ENCODE assay signal across 20 cellular contexts in genomic region chr4:158176776-158177175, GRCh38. TPM values are rescaled to one million over a fixed set of nuclear protein-coding genes. Genes with fewer than 3 reads are reported as not detected.
"Had no signal": no experiment of that assay in that cellular context is flagged by ENCODE, and none has a peak within 500 bp of the region (broad histone marks: within the 10 kb centered on the region; RNA-seq: fewer than 3 reads in every experiment).

No MANE protein-coding gene starts in this region.

- H3K4me3 Mint-ChIP-seq: activated T-cell treated with anti-CD3 and anti-CD28 coated beads, Interleukin-2, amount 50 U/mL, for 72 hours; dendritic cell treated with granulocyte-macrophage colony-stimulating factor and Interleukin-4, amounts not matched to agents 40 ng/mL and 50 ng/mL, for 4 days; naive thymus-derived CD8-positive, alpha-beta T cell; T-helper 17 cell; WTC11 had no signal

- H3K27ac Mint-ChIP-seq: activated naive CD4-positive, alpha-beta T cell treated with anti-CD3 and anti-CD28 coated beads, Interleukin-2, amount 50 U/mL, for 72 hours; activated T-cell treated with anti-CD3 and anti-CD28 coated beads, Interleukin-2, amount 50 U/mL, for 72 hours; dendritic cell treated with granulocyte-macrophage colony-stimulating factor and Interleukin-4, amounts not matched to agents 40 ng/mL and 50 ng/mL, for 4 days; naive thymus-derived CD8-positive, alpha-beta T cell; T-helper 17 cell; WTC11 had no signal

- ATAC-seq: activated naive CD4-positive, alpha-beta T cell treated with anti-CD3 and anti-CD28 coated beads, Interleukin-2, amount 50 U/mL, for 72 hours; activated T-cell treated with anti-CD3 and anti-CD28 coated beads, Interleukin-2, amount 50 U/mL, for 72 hours; gastrocnemius medialis; heart right ventricle; naive thymus-derived CD8-positive, alpha-beta T cell; T-helper 17 cell; WTC11 had no signal

- H3K9me3 ChIP-seq: gastrocnemius medialis, heart right ventricle, uterus had no signal

- H3K27me3 ChIP-seq: gastrocnemius medialis, heart right ventricle, uterus had no signal

- H3K36me3 ChIP-seq: gastrocnemius medialis, uterus had no signal

- H3K9me3 Mint-ChIP-seq: activated naive CD4-positive, alpha-beta T cell treated with anti-CD3 and anti-CD28 coated beads, Interleukin-2, amount 50 U/mL, for 72 hours; activated T-cell treated with anti-CD3 and anti-CD28 coated beads, Interleukin-2, amount 50 U/mL, for 72 hours; dendritic cell treated with granulocyte-macrophage colony-stimulating factor and Interleukin-4, amounts not matched to agents 40 ng/mL and 50 ng/mL, for 4 days; naive thymus-derived CD8-positive, alpha-beta T cell; WTC11 had no signal

- H3K27me3 Mint-ChIP-seq: dendritic cell treated with granulocyte-macrophage colony-stimulating factor and Interleukin-4, amounts not matched to agents 40 ng/mL and 50 ng/mL, for 4 days had no signal

- DNase-seq: activated CD4-positive, alpha-beta T cell treated with anti-CD3 and anti-CD28 coated beads for 4 hours; activated CD8-positive, alpha-beta memory T cell treated with anti-CD3 and anti-CD28 coated beads, Interleukin-2, amount 50 U/mL, for 48 hours; activated gamma-delta T cell; activated T-cell treated with anti-CD3 and anti-CD28 coated beads, Interleukin-2, amount 50 U/mL, for 72 hours; amygdala; effector memory CD4-positive, alpha-beta T cell; gastrocnemius medialis; heart right ventricle; mesenchymal stem cell; naive thymus-derived CD8-positive, alpha-beta T cell; retina; stimulated activated CD4-positive, alpha-beta T cell treated with anti-CD3 and anti-CD28 coated beads, Interleukin-15, amount 100 ng/mL, for 24 hours; stimulated activated CD4-positive, alpha-beta T cell treated with anti-CD3 and anti-CD28 coated beads, Interleukin-4, amount 100 ng/mL, for 4 hours; stimulated activated CD8-positive, alpha-beta memory T cell treated with anti-CD3 and anti-CD28 coated beads, Interleukin-4, amount 100 ng/mL, for 48 hours; stimulated activated naive CD4-positive, alpha-beta T cell treated with Interleukin-2 at 50 U/mL for 16 hours; T-helper 17 cell; uterus had no signal

- H3K27ac ChIP-seq: gastrocnemius medialis, uterus had no signal

- H3K4me3 ChIP-seq: gastrocnemius medialis, uterus had no signal

- H3K36me3 Mint-ChIP-seq: activated naive CD4-positive, alpha-beta T cell treated with anti-CD3 and anti-CD28 coated beads, Interleukin-2, amount 50 U/mL, for 72 hours; naive thymus-derived CD8-positive, alpha-beta T cell; WTC11 had no signal

- H3K4me1 ChIP-seq: gastrocnemius medialis, uterus had no signal

RNA-seq across cellular contexts. Expression of gene GASK1B, which starts 4.0 kb away (rescaled TPM):
- total RNA-seq: activated naive CD4-positive, alpha-beta T cell treated with anti-CD3 and anti-CD28 coated beads, Interleukin-2, amount 50 U/mL, for 72 hours; activated T-cell treated with anti-CD3 and anti-CD28 coated beads, Interleukin-2, amount 50 U/mL, for 72 hours had no signal

RNA-seq across cellular contexts. Expression of gene TMEM144, which starts 33.5 kb away (rescaled TPM):
- total RNA-seq: naive thymus-derived CD8-positive, alpha-beta T cell had no signal
